Comparison of ENCODE assay signal across 8 cellular contexts in genomic region chr1:58545591-58546519, GRCh38. TPM values are rescaled to one million over a fixed set of nuclear protein-coding genes. Genes with fewer than 3 reads are reported as not detected.
DNase-seq lines count a peak whose midpoint lies in the region; ATAC-seq and TF ChIP-seq lines count a peak whose summit lies in the region.

No MANE protein-coding gene starts in this region.

- DNase-seq in SHP77 (lab: John Stamatoyannopoulos, UW) (peak; percentile 19 to 66), SHP77 treated with DMSO at 0.1 percent for 48 hours (lab: John Stamatoyannopoulos, UW) (no peak), NCI-H2171 (lab: John Stamatoyannopoulos, UW) (peak; percentile 67), caudate nucleus (lab: John Stamatoyannopoulos, UW) (peak in 58 of 61 donors; percentile 26 to 92 (median 77)), islet precursor cell (peak; percentile 86), spleen (peak; percentile 97)

- peak overlapping the region; percentile 98 for H3K27ac ChIP-seq in caudate nucleus (ENCODE audit: low read depth, low read length)
- H3K27ac ChIP-seq in spleen = peak overlapping the region; percentile 96 to 100 (median 100)

- H3K27me3 ChIP-seq in spleen (replicated peaks in 1 of 7) = no peaks in the 10 kb centered on the region

- peak; percentile 35 for ATAC-seq in HG03039 (IDR thresholded peaks at IDR 0.05; ENCODE audit: unreplicated experiment)
- peak; percentile 71 to 73 for ATAC-seq in activated CD4-positive, CD25-positive, alpha-beta regulatory T cell treated with anti-CD3 and anti-CD28 coated beads, Interleukin-2, amount 50 U/mL, for 24 hours

- H3K9me3 ChIP-seq in spleen = no peaks in the 10 kb centered on the region

- H3K4me3 ChIP-seq in spleen = peak overlapping the region; percentile 47 to 83 (median 60)

- H3K36me3 ChIP-seq in spleen = no peaks in the 10 kb centered on the region

- intact Hi-C loops in spleen (cut with DNase I; ENCODE audit: low total_unique reads) = no loop called here

- WGBS in spleen, 5 donors = 1 to 2% (median 2%) methylated on average over 35 to 43 of the region's 43 CpGs

- no peak for TF ChIP-seq CTCF in spleen (IDR thresholded peaks at IDR 0.05 in 8 of 11, conservative IDR thresholded peaks at IDR 0.05 in 3 of 11)

- TF ChIP-seq POLR2A in spleen (IDR thresholded peaks at IDR 0.05) = peak in 1 of 3 donors; percentile 46

- H3K4me1 ChIP-seq in spleen = peaks cover 8 to 44% (median 13%) of the 10 kb centered on the region in 6 donors

RNA-seq across cellular contexts. Expression of gene OMA1, which starts 0.7 kb away (rescaled TPM):
- total RNA-seq in spleen = 10 to 100 TPM; 31.4 to 48.6 (median 40.1) TPM
- polyA plus RNA-seq in spleen = 10 to 100 TPM; 19.3 to 23.1 (median 22.1) TPM

RNA-seq across cellular contexts. Expression of gene TACSTD2, which starts 31.2 kb away (rescaled TPM):
- total RNA-seq in spleen = 1 to 10 TPM in 3 of 7 donors, under 1 TPM in 3, not detected in 1; 0.35 to 1.7 (median 0.80) TPM
- 1 to 10 TPM in 1 of 3 donors, under 1 TPM in 2; 0.50 to 1.0 (median 0.61) TPM for polyA plus RNA-seq in spleen
